ENCODE assay signal across 8 cellular contexts in the genomic region with DNA sequence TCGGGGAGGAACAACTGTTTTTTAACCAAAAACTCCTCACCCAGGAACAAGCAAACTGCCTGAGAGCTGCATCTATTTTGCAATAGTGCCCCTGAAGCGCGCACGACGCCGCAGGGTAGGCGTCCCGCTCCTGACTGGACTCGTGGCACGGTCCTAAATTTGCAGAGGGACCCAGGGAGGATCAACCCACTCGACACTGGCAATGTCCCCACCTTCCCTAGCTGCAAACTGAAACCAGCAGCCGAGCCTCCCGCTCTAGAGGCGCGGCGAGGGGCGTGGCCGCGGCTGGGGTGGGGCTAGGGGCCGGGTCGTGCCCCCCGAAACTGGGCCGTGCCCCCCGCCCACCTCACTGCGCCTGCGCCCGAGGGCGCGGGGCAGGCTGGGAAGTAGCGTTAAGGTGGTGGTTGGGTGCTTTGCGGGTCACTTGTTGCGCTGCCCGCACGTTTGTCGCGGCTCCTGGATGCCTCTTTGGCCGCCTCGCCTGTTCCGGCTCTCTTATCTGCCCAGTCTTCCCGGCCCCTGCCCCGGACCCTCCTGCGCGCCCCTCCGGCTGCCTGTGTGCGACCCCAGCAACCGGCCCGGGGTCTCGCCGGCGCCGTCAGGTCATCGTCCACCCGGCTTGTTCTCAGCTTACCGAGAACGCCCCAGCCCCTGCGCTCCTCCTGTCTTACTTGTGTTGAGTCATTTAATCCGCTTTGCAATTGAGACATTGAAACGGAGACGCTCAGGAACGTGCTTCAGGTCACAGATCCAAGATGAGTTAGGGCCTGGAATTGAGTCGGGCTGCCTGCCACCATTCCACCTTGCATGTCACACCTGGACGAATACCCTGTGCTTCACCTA. TPM values are rescaled to one million over a fixed set of nuclear protein-coding genes. Genes with fewer than 3 reads are reported as not detected.
A peak's percentile ranks its signal among the peaks of the same experiment; 100 is the strongest.
DNase-seq lines count a peak whose midpoint lies in the region; ATAC-seq and TF ChIP-seq lines count a peak whose summit lies in the region.

No MANE protein-coding gene starts in this region.

- DNase-seq in NCI-H748 treated with DMSO at 0.1 percent for 48 hours (lab: John Stamatoyannopoulos, UW) (peak; percentile 84), dermis microvascular lymphatic vessel endothelial cell (ENCODE audit: low read depth in 2 of 2) (peak; percentile 42 to 60), lower leg skin (ENCODE audit: low spot score in 2 of 2) (peak; percentile 73 to 96)
- DNase-seq in activated CD4-positive, alpha-beta T cell treated with anti-CD3 and anti-CD28 coated beads, Interleukin-2, amount 50 U/mL, for 48 hours = peak; percentile 92 to 93
- peak; percentile 84 to 95 for DNase-seq in stimulated activated CD4-positive, alpha-beta T cell treated with anti-CD3 and anti-CD28 coated beads, Interleukin-4, amount 100 ng/mL, for 4 hours

- no peak for TF ChIP-seq POLR2A in lower leg skin (IDR thresholded peaks at IDR 0.05)

- 0% methylated on average over 38 to 60 of the region's 62 CpGs for WGBS in lower leg skin, 2 donors

- peak overlapping the region; percentile 66 for H3K27ac ChIP-seq in C4-2B

- ATAC-seq in GM19324 (IDR thresholded peaks at IDR 0.05; ENCODE audit: low FRiP score, unreplicated experiment) (peak; percentile 96), HG03442 (IDR thresholded peaks at IDR 0.05; ENCODE audit: unreplicated experiment) (peak; percentile 87)

- TF ChIP-seq CTCF in C4-2B (conservative IDR thresholded peaks at IDR 0.05) (no peak), lower leg skin (IDR thresholded peaks at IDR 0.05) (no peak)

- peak overlapping the region; percentile 36 for H3K4me3 ChIP-seq in lower leg skin (ENCODE audit: low read depth, poor library complexity, severe bottlenecking)

- intact Hi-C loops in lower leg skin (cut with DNase I; ENCODE audit: low total_unique reads) = loop anchor here (10.0 kb wide), 1 partner anchor 1800 kb away; no protein-coding TSS in a partner anchor

RNA-seq across cellular contexts. Expression of a gene that starts 37.9 kb away (rescaled TPM):
- total RNA-seq in dermis microvascular lymphatic vessel endothelial cell (108 and 136 TPM in 2 replicates), lower leg skin (100 to 1,000 TPM in 3 of 4 donors, 10 to 100 TPM in 1; 90.8 to 163 (median 111) TPM)

Comparison
In these comparisons a context has a peak if more than half of its experiments do, and no peak if none do; other contexts are left out.
1. Peak in every context shown above with its lines: DNase-seq, ATAC-seq, H3K4me3 ChIP-seq and H3K27ac ChIP-seq.